ENCODE assay signal across 15 cellular contexts in the genomic region with DNA sequence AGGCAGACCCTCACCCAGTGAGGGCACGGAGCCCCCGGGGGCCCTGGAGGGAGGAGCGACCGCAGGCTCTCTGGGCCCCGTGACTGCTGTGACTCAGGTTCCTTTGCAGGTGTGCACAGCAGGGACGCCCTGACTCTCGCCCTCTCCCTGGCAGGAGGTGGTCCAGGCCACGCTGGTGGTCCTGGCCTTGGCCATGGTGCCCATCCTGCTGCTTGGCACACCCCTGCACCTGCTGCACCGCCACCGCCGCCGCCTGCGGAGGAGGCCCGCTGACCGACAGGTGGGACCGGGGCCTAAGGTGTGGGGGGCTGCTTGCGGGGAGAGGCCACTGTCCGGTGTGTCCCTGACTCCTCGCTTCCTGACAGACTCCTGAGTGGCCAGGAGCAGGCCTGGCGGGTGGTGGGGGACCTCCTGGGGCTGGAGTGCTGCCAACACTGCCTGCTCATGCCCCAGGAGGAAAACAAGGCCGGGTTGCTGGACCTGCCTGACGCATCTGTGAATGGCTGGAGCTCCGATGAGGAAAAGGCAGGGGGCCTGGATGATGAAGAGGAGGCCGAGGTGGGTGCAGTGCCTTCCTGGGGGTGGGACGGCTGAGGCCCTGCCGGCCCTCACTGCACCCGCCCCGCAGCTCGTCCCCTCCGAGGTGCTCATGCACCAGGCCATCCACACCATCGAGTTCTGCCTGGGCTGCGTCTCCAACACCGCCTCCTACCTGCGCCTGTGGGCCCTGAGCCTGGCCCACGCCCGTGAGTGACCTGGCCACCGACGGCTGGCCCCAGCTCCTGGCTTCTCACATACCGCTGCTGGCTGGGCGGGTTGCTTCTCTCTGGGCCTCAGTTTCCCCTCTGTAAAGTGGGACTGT. TPM values are rescaled to one million over a fixed set of nuclear protein-coding genes. Genes with fewer than 3 reads are reported as not detected.
A peak's percentile ranks its signal among the peaks of the same experiment; 100 is the strongest.
DNase-seq lines count a peak whose midpoint lies in the region; ATAC-seq and TF ChIP-seq lines count a peak whose summit lies in the region.
"Had no signal": no experiment of that assay in that cellular context is flagged by ENCODE, and none has a peak within 500 bp of the region (broad histone marks: within the 10 kb centered on the region; RNA-seq: fewer than 3 reads in every experiment).

No MANE protein-coding gene starts in this region.

- no peaks in the 10 kb centered on the region for H3K9me3 ChIP-seq in endodermal cell (ENCODE audit: control insufficient read depth, low read length)
- H3K9me3 ChIP-seq: psoas muscle had no signal

- ATAC-seq in GM21576 (IDR thresholded peaks at IDR 0.05; ENCODE audit: unreplicated experiment): no peak
- ATAC-seq: activated CD8-positive, alpha-beta T cell treated with anti-CD3 and anti-CD28 coated beads, Interleukin-2, amount 10 ng/mL, durations not matched to agents 7 days and 5 days; natural killer cell treated with Interleukin-12 subunit alpha and Interleukin-12 subunit beta and Interleukin-15 and Interleukin-18, amount 100 ng/mL, for 72 hours had no signal

- H3K9me3 Mint-ChIP-seq in endodermal cell: no peaks in the 10 kb centered on the region
- H3K9me3 Mint-ChIP-seq: natural killer cell treated with Interleukin-12 subunit alpha and Interleukin-12 subunit beta and Interleukin-15 and Interleukin-18, amount 100 ng/mL, for 72 hours; stimulated activated naive CD8-positive, alpha-beta T cell treated with anti-CD3 and anti-CD28 coated beads, Interleukin-15, Interleukin-2, amounts not matched to agents 100 ng/mL and 50 ng/mL, for 24 hours had no signal

- WGBS in endodermal cell (ENCODE audit: insufficient coverage in 1 of 2, insufficient read length in 1 of 2), 2 experiments: 93 to 96% methylated on average over 30 to 40 of the region's 40 CpGs

- H3K36me3 Mint-ChIP-seq in endodermal cell (ENCODE audit: low read depth): peaks cover 7% of the 10 kb centered on the region
- H3K36me3 Mint-ChIP-seq: natural killer cell treated with Interleukin-12 subunit alpha and Interleukin-12 subunit beta and Interleukin-15 and Interleukin-18, amount 100 ng/mL, for 72 hours had no signal

- H3K9ac ChIP-seq in endodermal cell (ENCODE audit: extremely low read depth, low read length, poor library complexity, severe bottlenecking): no peak overlapping the region
- H3K9ac ChIP-seq: KMS-11 had no signal

- H3K4me3 ChIP-seq in H7 (ENCODE audit: insufficient read depth, low read depth, low read length) (no peak overlapping the region), endodermal cell (ENCODE audit: low read length) (no peak overlapping the region)
- H3K4me3 ChIP-seq: psoas muscle had no signal

- H3K4me1 Mint-ChIP-seq in endodermal cell: peaks cover 6% of the 10 kb centered on the region

- no peaks in the 10 kb centered on the region for H3K4me1 ChIP-seq in endodermal cell (ENCODE audit: control insufficient read depth, insufficient read depth, low read length)
- H3K4me1 ChIP-seq: psoas muscle had no signal

- no peak overlapping the region for H3K27ac ChIP-seq in endodermal cell (ENCODE audit: low read depth, low read length)
- H3K27ac ChIP-seq: HL-60, KMS-11, psoas muscle had no signal

- no peak overlapping the region for H3K4me3 Mint-ChIP-seq in endodermal cell
- H3K4me3 Mint-ChIP-seq: activated CD8-positive, alpha-beta T cell treated with anti-CD3 and anti-CD28 coated beads, Interleukin-2, amount 10 ng/mL, durations not matched to agents 7 days and 5 days; natural killer cell treated with Interleukin-12 subunit alpha and Interleukin-12 subunit beta and Interleukin-15 and Interleukin-18, amount 100 ng/mL, for 72 hours; stimulated activated naive CD8-positive, alpha-beta T cell treated with anti-CD3 and anti-CD28 coated beads, Interleukin-15, Interleukin-2, amounts not matched to agents 100 ng/mL and 50 ng/mL, for 24 hours had no signal

- DNase-seq in 8988T (peak; percentile 45), H7 (peak; percentile 74), endodermal cell (peak; percentile 35), cortex of kidney (lab: John Stamatoyannopoulos, UW) (no peak), middle frontal gyrus (ENCODE audit: extremely low spot score, low spot score) (no peak)
- DNase-seq: activated CD8-positive, alpha-beta T cell treated with anti-CD3 and anti-CD28 coated beads, Interleukin-2, amount 10 ng/mL, durations not matched to agents 7 days and 5 days; NCI-H1092 treated with DMSO at 0.1 percent for 48 hours; NCI-H2171; stimulated activated CD4-positive, alpha-beta T cell treated with anti-CD3 and anti-CD28 coated beads, Interleukin-12 subunit alpha, Interleukin-12 subunit beta, amount 100 ng/mL, for 4 hours had no signal

- peaks cover 6% of the 10 kb centered on the region for H3K36me3 ChIP-seq in H7 (replicated peaks; ENCODE audit: control insufficient read depth, insufficient read depth, low read length)
- H3K36me3 ChIP-seq in endodermal cell (ENCODE audit: control insufficient read depth, insufficient read depth, low read length): no peaks in the 10 kb centered on the region

- TF ChIP-seq CTCF in endodermal cell (conservative IDR thresholded peaks at IDR 0.05): peak; percentile 26

- H3K27me3 Mint-ChIP-seq in endodermal cell (ENCODE audit: insufficient read depth): no peaks in the 10 kb centered on the region
- H3K27me3 Mint-ChIP-seq: natural killer cell treated with Interleukin-12 subunit alpha and Interleukin-12 subunit beta and Interleukin-15 and Interleukin-18, amount 100 ng/mL, for 72 hours; stimulated activated naive CD8-positive, alpha-beta T cell treated with anti-CD3 and anti-CD28 coated beads, Interleukin-15, Interleukin-2, amounts not matched to agents 100 ng/mL and 50 ng/mL, for 24 hours had no signal

- no peak overlapping the region for H3K27ac Mint-ChIP-seq in endodermal cell
- H3K27ac Mint-ChIP-seq: activated CD8-positive, alpha-beta T cell treated with anti-CD3 and anti-CD28 coated beads, Interleukin-2, amount 10 ng/mL, durations not matched to agents 7 days and 5 days; natural killer cell treated with Interleukin-12 subunit alpha and Interleukin-12 subunit beta and Interleukin-15 and Interleukin-18, amount 100 ng/mL, for 72 hours; stimulated activated naive CD8-positive, alpha-beta T cell treated with anti-CD3 and anti-CD28 coated beads, Interleukin-15, Interleukin-2, amounts not matched to agents 100 ng/mL and 50 ng/mL, for 24 hours had no signal

- H3K27me3 ChIP-seq in H7 (ENCODE audit: control insufficient read depth, insufficient read depth, low read length) (no peaks in the 10 kb centered on the region), endodermal cell (ENCODE audit: control insufficient read depth, insufficient read depth, low read length, poor library complexity, severe bottlenecking) (no peaks in the 10 kb centered on the region)

RNA-seq across cellular contexts. Expression of gene TCIRG1, which starts 10.9 kb away (rescaled TPM):
- 44.7 and 62.9 TPM in 2 replicates for total RNA-seq in H7 (2014; rRNA removed; shearing (Covaris generic))
- 10 to 100 TPM; 61.6 to 70.4 TPM for total RNA-seq in endodermal cell
- polyA plus RNA-seq in endodermal cell (2013, experiment 1 of 2): 19.0 TPM
- 18.5 TPM for polyA plus RNA-seq in endodermal cell (2013, experiment 2 of 2)

RNA-seq across cellular contexts. Expression of gene NDUFS8, which starts 19.3 kb away (rescaled TPM):
- total RNA-seq in H7 (2014; rRNA removed; shearing (Covaris generic)): 277 and 299 TPM in 2 replicates
- total RNA-seq in endodermal cell: 100 to 1,000 TPM; 150 to 168 TPM
- 151 TPM for polyA plus RNA-seq in endodermal cell (2013, experiment 1 of 2)
- 145 TPM for polyA plus RNA-seq in endodermal cell (2013, experiment 2 of 2)

RNA-seq across cellular contexts. Expression of gene ALDH3B1, which starts 39.6 kb away (rescaled TPM):
- total RNA-seq in H7 (2014; rRNA removed; shearing (Covaris generic)): 0.35 and 0.37 TPM in 2 replicates
- total RNA-seq in endodermal cell: under 1 TPM in 1 of 2 donors, not detected in 1; 0.11 TPM
- polyA plus RNA-seq in endodermal cell (2013, experiment 1 of 2): 0.64 TPM
- polyA plus RNA-seq in endodermal cell (2013, experiment 2 of 2): 0.41 TPM
- total RNA-seq: activated CD8-positive, alpha-beta T cell treated with anti-CD3 and anti-CD28 coated beads, Interleukin-2, amount 10 ng/mL, durations not matched to agents 7 days and 5 days had no signal

RNA-seq across cellular contexts. Expression of gene UNC93B1, which starts 45.8 kb away (rescaled TPM):
- total RNA-seq in H7 (2014; rRNA removed; shearing (Covaris generic)): 26.2 and 28.3 TPM in 2 replicates
- 10 to 100 TPM; 27.1 to 32.0 TPM for total RNA-seq in endodermal cell
- polyA plus RNA-seq in endodermal cell (2013, experiment 1 of 2): 13.6 TPM
- polyA plus RNA-seq in endodermal cell (2013, experiment 2 of 2): 10.8 TPM

Comparison
In these comparisons a context has a peak if more than half of its experiments do, and no peak if none do; other contexts are left out.
1. DNase-seq: peak in 8988T (single experiment), H7 (single experiment) and endodermal cell (single experiment); none in cortex of kidney (single experiment) and middle frontal gyrus (single experiment).